ENCODE assay signal across 1 cellular context in genomic region chr20:257419-257818, GRCh38.
TF ChIP-seq lines count a peak whose summit lies in the region.

TSS of gene DEFB132 (plus strand) at chr20:257724. CDS start at chr20:257779, 55 bp downstream.

TF ChIP-seq in WTC11, 78 proteins besides CTCF, POLR2A, EP300 and RAD21 (continued from another document):
- TF ChIP-seq IRF2 (CRISPR knock-in tag; IDR thresholded peaks at IDR 0.05; ENCODE audit: borderline replicate concordance, low read depth) (no peak), HMGA2 (CRISPR knock-in tag; IDR thresholded peaks at IDR 0.05) (no peak), ZNF121 (CRISPR knock-in tag; IDR thresholded peaks at IDR 0.05) (no peak), PRRX2 (CRISPR knock-in tag; IDR thresholded peaks at IDR 0.05) (no peak), E2F1 (CRISPR knock-in tag; IDR thresholded peaks at IDR 0.05) (no peak), ETV6 (CRISPR knock-in tag; IDR thresholded peaks at IDR 0.05) (no peak)
